Comparison of ENCODE assay signal across 19 cellular contexts in the genomic region with DNA sequence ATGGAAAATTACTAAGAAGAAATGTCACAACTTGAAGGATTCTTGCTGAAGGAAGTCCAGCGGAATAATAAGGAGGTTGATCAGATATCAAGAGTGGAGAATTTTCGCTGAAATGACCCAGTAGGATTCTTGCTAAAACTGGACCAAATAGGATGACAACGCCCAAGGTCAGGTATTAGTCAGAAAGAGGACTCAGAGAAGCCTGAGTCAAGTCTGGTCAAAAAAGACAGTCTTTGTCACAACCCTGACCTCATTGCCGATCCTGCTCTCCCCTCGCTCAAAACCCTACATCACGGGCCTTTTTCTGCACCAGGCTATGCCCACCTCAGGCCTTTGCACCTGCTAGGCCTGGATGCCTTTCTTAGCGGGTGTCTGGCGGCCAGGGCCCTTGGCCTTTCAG.
"Had no signal": no experiment of that assay in that cellular context is flagged by ENCODE, and none has a peak within 500 bp of the region (broad histone marks: within the 10 kb centered on the region; RNA-seq: fewer than 3 reads in every experiment).

No MANE protein-coding gene starts in this region.

- DNase-seq: cortex of kidney; dorsolateral prefrontal cortex; effector CD8-positive, alpha-beta T cell; gastrocnemius medialis; left ventricle myocardium superior; mesendoderm; naive thymus-derived CD4-positive, alpha-beta T cell; nucleus accumbens; ovary; stimulated activated CD4-positive, alpha-beta T cell treated with anti-CD3 and anti-CD28 coated beads, Interleukin-4, amount 100 ng/mL, for 1 hour; stimulated activated CD8-positive, alpha-beta memory T cell treated with anti-CD3 and anti-CD28 coated beads, Interleukin-4, amount 100 ng/mL, for 48 hours; stimulated activated naive CD8-positive, alpha-beta T cell treated with anti-CD3 and anti-CD28 coated beads, Interleukin-15, Interleukin-2, amounts not matched to agents 100 U/mL and 50 U/mL, for 24 hours; thyroid gland; upper lobe of right lung had no signal

- H3K4me3 ChIP-seq: dorsolateral prefrontal cortex, esophagus muscularis mucosa, gastrocnemius medialis, lung, ovary, suprapubic skin, thyroid gland, upper lobe of right lung, vagina had no signal

- ATAC-seq: gastrocnemius medialis; naive thymus-derived CD4-positive, alpha-beta T cell; stimulated activated effector memory CD8-positive, alpha-beta T cell treated with anti-CD3 and anti-CD28 coated beads, Interleukin-12 subunit alpha, Interleukin-12 subunit beta, amount 100 ng/mL, for 72 hours; stimulated activated naive CD8-positive, alpha-beta T cell treated with anti-CD3 and anti-CD28 coated beads, Interleukin-15, Interleukin-2, amounts not matched to agents 100 U/mL and 50 U/mL, for 24 hours; upper lobe of right lung had no signal
